1 cellular context compared by ENCODE assay signal in genomic region chr18:51196811-51197660, GRCh38.
TF ChIP-seq lines count a peak whose summit lies in the region.

No MANE protein-coding gene starts in this region.

TF ChIP-seq in HepG2, 621 proteins besides CTCF, POLR2A, EP300 and RAD21 (continued from another document):
- TF ChIP-seq ZNF772 (CRISPR knock-in tag; IDR thresholded peaks at IDR 0.05) = 0 out of 2 replicates have a peak, but pooled peaks have one; percentile 10
- TF ChIP-seq ZNF766 (CRISPR knock-in tag; IDR thresholded peaks at IDR 0.05; ENCODE audit: borderline replicate concordance) = no peak
- no peak for TF ChIP-seq ZNF773 (CRISPR knock-in tag; IDR thresholded peaks at IDR 0.05; ENCODE audit: borderline replicate concordance)
- TF ChIP-seq PHF8 (CRISPR knock-in tag; IDR thresholded peaks at IDR 0.05) = peak; percentile 12
- peak; percentile 78 for TF ChIP-seq HNRNPK (IDR thresholded peaks at IDR 0.05; ENCODE audit: low read depth, low read length, poor library complexity, severe bottlenecking)
- no peak for TF ChIP-seq E2F5 (CRISPR knock-in tag; conservative IDR thresholded peaks at IDR 0.05)
- no peak for TF ChIP-seq MNT (IDR thresholded peaks at IDR 0.05)
- TF ChIP-seq GATA4 (IDR thresholded peaks at IDR 0.05; ENCODE audit: borderline replicate concordance, low read depth) = no peak
- no peak for TF ChIP-seq SOX13 (IDR thresholded peaks at IDR 0.05)
- TF ChIP-seq SOX13 (CRISPR knock-in tag; conservative IDR thresholded peaks at IDR 0.05 in 1 of 2, IDR thresholded peaks at IDR 0.05 in 1 of 2) = 0 out of 4 replicates have a peak, but pooled peaks of 1 of the 2 experiments have one; percentile 43
- TF ChIP-seq ZNF687 (CRISPR knock-in tag; IDR thresholded peaks at IDR 0.05) = peak; percentile 5; the same call in 1 of the 2 replicates
- TF ChIP-seq ZSCAN31 (CRISPR knock-in tag; IDR thresholded peaks at IDR 0.05; ENCODE audit: low read depth) = no peak
- no peak for TF ChIP-seq ZC3H13 (CRISPR knock-in tag; IDR thresholded peaks at IDR 0.05)
- TF ChIP-seq ZNF263 (CRISPR knock-in tag; IDR thresholded peaks at IDR 0.05) = peak; percentile 97
- 0 out of 2 replicates have a peak, but pooled peaks have one; percentile 10 for TF ChIP-seq SIN3A (IDR thresholded peaks at IDR 0.05; ENCODE audit: borderline replicate concordance, low read depth, low read length)
- TF ChIP-seq REST (IDR thresholded peaks at IDR 0.05; ENCODE audit: borderline replicate concordance in 1 of 2, low read depth in 1 of 2, low read length in 2 of 2) = peak in 1 of 2 experiments; percentile 10; a peak in 1 of 4 replicates
- peak; percentile 1; the same call in 1 of the 2 replicates for TF ChIP-seq MXD3 (CRISPR knock-in tag; IDR thresholded peaks at IDR 0.05)
- no peak for TF ChIP-seq HDAC6 (IDR thresholded peaks at IDR 0.05; ENCODE audit: low read depth, low read length)
- peak; percentile 77 for TF ChIP-seq RBFOX2 (IDR thresholded peaks at IDR 0.05; ENCODE audit: low read depth, low read length)
- peak; percentile 42; the same call in 1 of the 2 replicates for TF ChIP-seq PATZ1 (CRISPR knock-in tag; IDR thresholded peaks at IDR 0.05)
- TF ChIP-seq MXI1 (IDR thresholded peaks at IDR 0.05; ENCODE audit: borderline replicate concordance, low read depth, low read length) = 0 out of 3 replicates have a peak, but pooled peaks have one; percentile 11
- peak; percentile 75 for TF ChIP-seq AGO2 (optimal IDR thresholded peaks at IDR 0.05; ENCODE audit: low read depth, low read length)
- 0 out of 2 replicates have a peak, but pooled peaks have one; percentile 34 for TF ChIP-seq UBTF (CRISPR knock-in tag; IDR thresholded peaks at IDR 0.05)
- peak; percentile 34; the same call in 1 of the 2 replicates for TF ChIP-seq SAP130 (CRISPR knock-in tag; IDR thresholded peaks at IDR 0.05; ENCODE audit: low read depth)
- peak; percentile 81 for TF ChIP-seq YY1 (IDR thresholded peaks at IDR 0.05; ENCODE audit: insufficient read depth, insufficient replicate concordance, low read depth, low read length)
